21 cellular contexts compared by ENCODE assay signal in genomic region chr6:141472123-141472522, GRCh38.
DNase-seq lines count a peak whose midpoint lies in the region; ATAC-seq, FAIRE-seq and TF ChIP-seq lines count a peak whose summit lies in the region.
"Had no signal": no experiment of that assay in that cellular context is flagged by ENCODE, and none has a peak within 500 bp of the region (broad histone marks: within the 10 kb centered on the region; RNA-seq: fewer than 3 reads in every experiment).

No MANE protein-coding gene starts in this region.

- no peak overlapping the region for H4K8ac ChIP-seq in IMR-90 (ENCODE audit: low read depth in 2 of 2, low read length in 2 of 2)
- no peak overlapping the region for H4K8ac ChIP-seq in H1 (ENCODE audit: extremely low read depth, insufficient read depth, low read length)

- in situ Hi-C loops in IMR-90 (cut with MboI; ENCODE audit: low sequenced_read_pairs) = no loop called here

- no peaks in the 10 kb centered on the region for H3K23me2 ChIP-seq in H1 (ENCODE audit: low read depth, low read length)

- H4K5ac ChIP-seq in IMR-90 (ENCODE audit: low read depth, low read length) = no peak overlapping the region
- no peak overlapping the region for H4K5ac ChIP-seq in H1 (ENCODE audit: insufficient read length, low read depth, low read length)

- H2BK120ac ChIP-seq in IMR-90 (ENCODE audit: low read depth, low read length) (no peak overlapping the region), H1 (replicated peaks; ENCODE audit: low read depth, low read length) (no peak overlapping the region)

- POLR2A ChIA-PET in IMR-90 (lab: Charles Lee; ENCODE audit: unreplicated experiment) (interaction anchor here (0.6 kb wide), 1 partner anchor 666 kb away, joined by 3 read pairs; no protein-coding TSS in a partner anchor), H1 (lab: Charles Lee; ENCODE audit: partially characterized antibody) (interaction anchor here (0.8 kb wide), 1 partner anchor 29 kb away, joined by 3 read pairs; no protein-coding TSS in a partner anchor)

- H3F3A ChIP-seq in neural progenitor cell (ENCODE audit: low read depth) = no peaks in the 10 kb centered on the region

- no TSS peak for BruUV-seq in IMR-90 (replicated peaks; lab: Mats Ljungman, UMichigan)

- H2AFZ ChIP-seq in IMR-90 (replicated peaks; ENCODE audit: low read length, poor library complexity) (no peak overlapping the region), H1 (ENCODE audit: low read length) (no peak overlapping the region), neural progenitor cell (replicated peaks) (peak overlapping the region; percentile 42)

- H3K9me1 ChIP-seq in IMR-90 (ENCODE audit: insufficient read depth, low read length) = no peaks in the 10 kb centered on the region

- H2BK5ac ChIP-seq in IMR-90 (ENCODE audit: low read depth, low read length, poor library complexity, severe bottlenecking) (no peak overlapping the region), H1 (ENCODE audit: low read depth, low read length) (0 out of 2 replicates have a peak overlapping the region, but pooled peaks have one; percentile 69)

- peaks cover 4% of the 10 kb centered on the region for H3K9me3 Mint-ChIP-seq in neural progenitor cell

- no CpG with 5 or more reads among the region's 2 CpGs for WGBS in IMR-90 (ENCODE audit: extremely low coverage in 2 of 2, insufficient read length in 1 of 2), 2 experiments
- 77% methylated on average over 2 of the region's 2 CpGs; no CpG with 5 or more reads in 1 of the 2 experiments for WGBS in H1 (ENCODE audit: extremely low coverage in 1 of 2, insufficient coverage in 1 of 2, insufficient read length in 1 of 2, insufficient replicate concordance in 2 of 2, low coverage in 1 of 2, low lambda C conversion rate in 2 of 2, missing lambda C conversion rate in 1 of 2), 2 experiments
- WGBS in right cardiac atrium = 85% methylated on average over 2 of the region's 2 CpGs

- H2AK9ac ChIP-seq in IMR-90 (replicated peaks; ENCODE audit: low read depth, low read length, poor library complexity) = no peak overlapping the region

- ATAC-seq in IMR-90 (ENCODE audit: low read depth) (no peak), HG02759 (IDR thresholded peaks at IDR 0.05; ENCODE audit: unreplicated experiment) (no peak), right cardiac atrium (no peak)
- ATAC-seq: GM12878, HCT116 had no signal

- H3K4me3 ChIP-seq in IMR-90 (ENCODE audit: insufficient read depth, low read depth, low read length) = no peak overlapping the region
- no peak overlapping the region for H3K4me3 ChIP-seq in H1 (ENCODE audit: extremely low read depth in 1 of 4, insufficient read depth in 2 of 4, low read depth in 3 of 4, low read length in 4 of 4)
- H3K4me3 ChIP-seq in neural progenitor cell = no peak overlapping the region
- H3K4me3 ChIP-seq in right cardiac atrium (ENCODE audit: low read length) = no peak overlapping the region
- H3K4me3 ChIP-seq: GM12878 had no signal

- peaks cover 13% of the 10 kb centered on the region for H3K4me1 Mint-ChIP-seq in neural progenitor cell

- H3K56ac ChIP-seq in IMR-90 (ENCODE audit: extremely low read depth, insufficient read depth, low read length) = no peak overlapping the region
- no peak overlapping the region for H3K56ac ChIP-seq in H1 (replicated peaks; ENCODE audit: insufficient read length, low read depth, low read length)

- TF ChIP-seq POLR2A in IMR-90 (IDR thresholded peaks at IDR 0.05; ENCODE audit: low read depth, low read length) (no peak), H1 (IDR thresholded peaks at IDR 0.05; ENCODE audit: control extremely low read depth in 1 of 2, low read depth in 2 of 2, low read length in 2 of 2) (no peak)

- H3K79me2 ChIP-seq in H1 (ENCODE audit: control insufficient read depth in 1 of 2, insufficient read depth in 2 of 2, low read length in 2 of 2) (no peaks in the 10 kb centered on the region), neural progenitor cell (ENCODE audit: low read depth) (no peaks in the 10 kb centered on the region)

- TF ChIP-seq EP300 in H1 (IDR thresholded peaks at IDR 0.05; ENCODE audit: borderline replicate concordance in 1 of 2, low read depth in 2 of 2, low read length in 2 of 2) = no peak

- TF ChIP-seq RAD21 in IMR-90 (IDR thresholded peaks at IDR 0.05; ENCODE audit: low read length) (no peak), H1 (IDR thresholded peaks at IDR 0.05 in 1 of 2, conservative IDR thresholded peaks at IDR 0.05 in 1 of 2; ENCODE audit: low read depth in 2 of 2, low read length in 2 of 2) (no peak)

- H3K27me3 Mint-ChIP-seq in neural progenitor cell (ENCODE audit: insufficient read depth, low read depth) = no peaks in the 10 kb centered on the region
- H3K27me3 Mint-ChIP-seq: CD4-positive, alpha-beta memory T cell had no signal

- H3K9ac ChIP-seq in IMR-90 (ENCODE audit: low read depth, low read length) = no peak overlapping the region
- H3K9ac ChIP-seq in H1 (replicated peaks in 1 of 4; ENCODE audit: extremely low read depth in 1 of 4, low read depth in 3 of 4, low read length in 3 of 4) = no peak overlapping the region
- no peak overlapping the region for H3K9ac ChIP-seq in neural progenitor cell
- H3K9ac ChIP-seq: SK-N-SH had no signal

- no peaks in the 10 kb centered on the region for H3K79me1 ChIP-seq in IMR-90 (ENCODE audit: low read depth in 1 of 2, low read length in 2 of 2)
- H3K79me1 ChIP-seq in H1 (ENCODE audit: low read depth, low read length) = no peaks in the 10 kb centered on the region

- no peak overlapping the region for H3K18ac ChIP-seq in IMR-90 (ENCODE audit: low read depth, low read length)
- no peak overlapping the region for H3K18ac ChIP-seq in H1 (ENCODE audit: extremely low read depth, low read length)

- H3K23ac ChIP-seq in IMR-90 (ENCODE audit: low read depth, low read length) (no peak overlapping the region), H1 (ENCODE audit: insufficient read length) (no peak overlapping the region)

- H3K4ac ChIP-seq in IMR-90 (ENCODE audit: low read depth, low read length) (no peak overlapping the region), H1 (replicated peaks; ENCODE audit: insufficient read length, low read depth, low read length) (no peak overlapping the region)

- H3K36me3 Mint-ChIP-seq in neural progenitor cell = no peaks in the 10 kb centered on the region

- H3K9me3 ChIP-seq in IMR-90 (ENCODE audit: control insufficient read depth, insufficient read depth, low read length) (no peaks in the 10 kb centered on the region; the same call in 1 of the 2 replicates), H1 (ENCODE audit: insufficient read depth in 2 of 2, low read depth in 1 of 2, low read length in 1 of 2) (peaks cover 18 to 21% of the 10 kb centered on the region in 2 experiments), neural progenitor cell (ENCODE audit: low read depth) (no peaks in the 10 kb centered on the region), right cardiac atrium (ENCODE audit: control insufficient read depth, low read length) (no peaks in the 10 kb centered on the region)
- H3K9me3 ChIP-seq: BE2C, SK-N-SH had no signal

- H3K27ac ChIP-seq in IMR-90 (ENCODE audit: insufficient read depth, low read length) (no peak overlapping the region), H1 (ENCODE audit: low read depth, low read length) (no peak overlapping the region), neural progenitor cell (no peak overlapping the region), right cardiac atrium (ENCODE audit: low read length) (no peak overlapping the region)

- no peak for FAIRE-seq in H1 (lab: Jason Lieb, UNC)
- FAIRE-seq: A204.1, GM12878 had no signal

- no peak overlapping the region for H2BK20ac ChIP-seq in IMR-90 (ENCODE audit: low read depth, low read length)
- no peak overlapping the region for H2BK20ac ChIP-seq in H1 (ENCODE audit: low read length)

- H3K27me3 ChIP-seq in IMR-90 (ENCODE audit: control insufficient read depth, insufficient read depth, low read length) (no peaks in the 10 kb centered on the region), H1 (replicated peaks in 1 of 4; ENCODE audit: control insufficient read depth in 3 of 4, extremely low read depth in 1 of 4, insufficient read depth in 3 of 4, low read length in 3 of 4) (no peaks in the 10 kb centered on the region), neural progenitor cell (no peaks in the 10 kb centered on the region), right cardiac atrium (ENCODE audit: control insufficient read depth, insufficient read depth) (no peaks in the 10 kb centered on the region)
- H3K27me3 ChIP-seq: BE2C had no signal

- no peak overlapping the region for H3K14ac ChIP-seq in IMR-90 (replicated peaks; ENCODE audit: low read depth, low read length)
- no peak overlapping the region for H3K14ac ChIP-seq in H1 (ENCODE audit: insufficient read length)

- no peak overlapping the region for H4K91ac ChIP-seq in IMR-90 (ENCODE audit: insufficient read depth, low read depth, low read length)
- H4K91ac ChIP-seq in H1 (replicated peaks; ENCODE audit: insufficient read length, low read length) = no peak overlapping the region

- no peak overlapping the region for H3K4me3 Mint-ChIP-seq in neural progenitor cell
- H3K4me3 Mint-ChIP-seq: CD4-positive, alpha-beta memory T cell had no signal

- dilution Hi-C loops in IMR-90 (cut with HindIII; ENCODE audit: low sequenced_read_pairs, unreplicated experiment) = no loop called here

- H2BK15ac ChIP-seq in IMR-90 (ENCODE audit: low read depth, low read length) = no peak overlapping the region
- H2BK15ac ChIP-seq in H1 (ENCODE audit: low read length) = no peak overlapping the region

- H3K36me3 ChIP-seq in IMR-90 (ENCODE audit: control insufficient read depth, insufficient read depth, low read length) (no peaks in the 10 kb centered on the region), H1 (ENCODE audit: control insufficient read depth in 2 of 4, insufficient read depth in 4 of 4, low read length in 3 of 4) (peaks cover 0 to 13% (median 0%) of the 10 kb centered on the region in 4 experiments; a peak in 3 of 8 replicates), neural progenitor cell (peaks cover 6% of the 10 kb centered on the region)
- H3K36me3 ChIP-seq: BE2C had no signal

- 0 out of 2 replicates have a peak overlapping the region, but pooled peaks have one; percentile 75 for H2BK12ac ChIP-seq in H1 (ENCODE audit: low read depth, low read length)

- CTCF ChIA-PET in IMR-90 (lab: Yijun Ruan, JAX) = no interaction called here
- CTCF ChIA-PET in H1 (lab: Charles Lee; ENCODE audit: partially characterized antibody) = no interaction called here

- peak overlapping the region; percentile 25 for H3K27ac Mint-ChIP-seq in neural progenitor cell
- H3K27ac Mint-ChIP-seq: CD4-positive, alpha-beta memory T cell had no signal

- DNase-seq in ELF-1 (ENCODE audit: low read depth, low spot score) (peak; percentile 65), IMR-90 (peak; percentile 8), H1 (ENCODE audit: low read depth in 1 of 2, low spot score in 2 of 2) (no peak), neural progenitor cell (ENCODE audit: low spot score) (peak; percentile 29), T1000 (lab: John Stamatoyannopoulos, UW) (no peak), medulla oblongata (ENCODE audit: extremely low spot score) (no peak), right cardiac atrium (no peak)
- DNase-seq: BE2C; CD4-positive, alpha-beta memory T cell; NCI-H1436; NCI-H2029; NCI-H2171 treated with DMSO at 0.1 percent for 48 hours; NCI-H446 treated with DMSO at 0.1 percent for 48 hours; NK-92 treated with Interleukin-12 subunit alpha and Interleukin-12 subunit beta, amount 100 ng/mL, for 24 hours; OCI-M1; SHP77; SK-N-SH had no signal

- H2AK5ac ChIP-seq in IMR-90 (ENCODE audit: low read depth, low read length) (no peak overlapping the region), H1 (ENCODE audit: low read depth, low read length) (no peak overlapping the region)

- H3K4me1 ChIP-seq in IMR-90 (ENCODE audit: control insufficient read depth, insufficient read depth, low read length) = no peaks in the 10 kb centered on the region; the same call in 1 of the 2 replicates
- peaks cover 0 to 3% (median 0%) of the 10 kb centered on the region in 4 experiments; a peak in 2 of 7 replicates for H3K4me1 ChIP-seq in H1 (replicated peaks in 1 of 4; ENCODE audit: control insufficient read depth in 3 of 4, insufficient read depth in 4 of 4, low read length in 3 of 4)
- peaks cover 10% of the 10 kb centered on the region for H3K4me1 ChIP-seq in neural progenitor cell
- H3K4me1 ChIP-seq in right cardiac atrium (ENCODE audit: control insufficient read depth, insufficient read depth, low read length) = peaks cover under 1% of the 10 kb centered on the region
- H3K4me1 ChIP-seq: BE2C had no signal

- no peaks in the 10 kb centered on the region for H4K20me1 ChIP-seq in IMR-90 (ENCODE audit: insufficient read depth, low read length)
- no peaks in the 10 kb centered on the region for H4K20me1 ChIP-seq in H1 (replicated peaks in 1 of 2; ENCODE audit: control insufficient read depth in 1 of 2, insufficient read depth in 2 of 2, low read length in 2 of 2)
- no peaks in the 10 kb centered on the region for H4K20me1 ChIP-seq in neural progenitor cell (ENCODE audit: low read depth)

- H3K4me2 ChIP-seq in IMR-90 (ENCODE audit: low read depth, low read length) (no peak overlapping the region), H1 (ENCODE audit: insufficient read depth in 1 of 2, low read depth in 2 of 2, low read length in 2 of 2) (no peak overlapping the region), neural progenitor cell (peak overlapping the region; percentile 57)
- H3K4me2 ChIP-seq: SK-N-SH had no signal

- TF ChIP-seq CTCF in IMR-90 (conservative IDR thresholded peaks at IDR 0.05; ENCODE audit: low read depth, low read length) (no peak), H1 (IDR thresholded peaks at IDR 0.05; ENCODE audit: control extremely low read depth in 1 of 3, insufficient read depth in 1 of 3, low read depth in 1 of 3, low read length in 3 of 3) (no peak), neural progenitor cell (IDR thresholded peaks at IDR 0.05) (no peak)

- intact Hi-C loops in IMR-90 (cut with micrococcal nuclease) (no loop called here), right cardiac atrium (cut with DNase I) (no loop called here)

Comparison
In these comparisons a context has a peak if more than half of its experiments do, and no peak if none do; other contexts are left out.
1. DNase-seq: peak in ELF-1 (single experiment), IMR-90 (single experiment) and neural progenitor cell (single experiment); none in H1 (0 of 2), T1000 (single experiment), medulla oblongata (single experiment) and right cardiac atrium (0 of 3).